Comparison of ENCODE assay signal across 11 cellular contexts in genomic region chr6:39882567-39882953, GRCh38. TPM values are rescaled to one million over a fixed set of nuclear protein-coding genes. Genes with fewer than 3 reads are reported as not detected.
DNase-seq lines count a peak whose midpoint lies in the region; ATAC-seq, FAIRE-seq and TF ChIP-seq lines count a peak whose summit lies in the region.
"Had no signal": no experiment of that assay in that cellular context is flagged by ENCODE, and none has a peak within 500 bp of the region (broad histone marks: within the 10 kb centered on the region; RNA-seq: fewer than 3 reads in every experiment).

No MANE protein-coding gene starts in this region.

- ATAC-seq in pancreas: peak in 3 of 4 donors; percentile 42 to 60 (median 43)
- ATAC-seq in HG03139 (IDR thresholded peaks at IDR 0.05; ENCODE audit: unreplicated experiment): no peak

- H3K4me1 ChIP-seq in pancreas: peaks cover 0 to 5% (median 0%) of the 10 kb centered on the region in 3 donors
- H3K4me1 ChIP-seq: parathyroid adenoma had no signal

- no peaks in the 10 kb centered on the region for H3K27me3 ChIP-seq in AG04450 (ENCODE audit: control insufficient read depth, insufficient read depth, low read length)
- no peaks in the 10 kb centered on the region for H3K27me3 ChIP-seq in pancreas

- H3K27ac ChIP-seq in AG04450 (ENCODE audit: low read depth, low read length) (peak overlapping the region; percentile 95), pancreas (no peak overlapping the region)
- H3K27ac ChIP-seq: parathyroid adenoma had no signal

- 59 to 63% methylated on average over 8 of the region's 8 CpGs for WGBS in pancreas, 2 donors

- intact Hi-C loops in pancreas (cut with DNase I): loop anchor here in 1 of 3 donors (10.0 kb wide), 1 partner anchor 518 kb away; no protein-coding TSS in a partner anchor

- CTCF ChIA-PET in AG04450 (lab: Charles Lee): interaction anchor here (0.5 to 4.0 kb wide), 3 partner anchors 10 to 1181 kb away, joined by 3 to 61 read pairs (median 7); no protein-coding TSS in a partner anchor

- POLR2A ChIA-PET in AG04450 (lab: Yijun Ruan, JAX): interaction anchor here (1.3 to 2.0 kb wide), 4 partner anchors 12 to 91 kb away, joined by 3 to 7 read pairs (median 4); partner anchors contain the start of gene MOCS1

- DNase-seq in AG04450 (ENCODE audit: low read depth, low spot score): peak; percentile 96
- DNase-seq in SW480 (ENCODE audit: low spot score): peak; percentile 27
- peak; percentile 57 for DNase-seq in globus pallidus (ENCODE audit: low spot score)
- peak in 1 of 6 donors; percentile 54 for DNase-seq in pancreas
- no peak for DNase-seq in NCI-H526 (lab: John Stamatoyannopoulos, UW)
- no peak for DNase-seq in GDM1 (lab: John Stamatoyannopoulos, UW)
- DNase-seq in RKO (ENCODE audit: low spot score): no peak
- DNase-seq: effector memory CD4-positive, alpha-beta T cell; NCI-H69 had no signal

- H3K36me3 ChIP-seq in pancreas: no peaks in the 10 kb centered on the region

- H3K9me3 ChIP-seq in AG04450 (ENCODE audit: control insufficient read depth, insufficient read depth, low read length) (no peaks in the 10 kb centered on the region; the same call in 1 of the 2 replicates), pancreas (no peaks in the 10 kb centered on the region)

- FAIRE-seq in pancreas (lab: Jason Lieb, UNC): no peak

- no peak for TF ChIP-seq CTCF in AG04450 (IDR thresholded peaks at IDR 0.05; ENCODE audit: low read depth, low read length)
- TF ChIP-seq CTCF in pancreas (IDR thresholded peaks at IDR 0.05): no peak

- H3K4me3 ChIP-seq in AG04450 (ENCODE audit: low read depth, low read length) (peak overlapping the region; percentile 45), pancreas (no peak overlapping the region)

RNA-seq across cellular contexts. Expression of gene MOCS1, which starts 51.7 kb away (rescaled TPM):
- polyA plus RNA-seq in AG04450 (2011; rRNA removed): 6.1 and 7.6 TPM in 2 replicates
- polyA minus RNA-seq in AG04450 (2011; rRNA and poly(A)+ RNA removed): 14.5 and 16.3 TPM in 2 replicates
- total RNA-seq in pancreas: 10 to 100 TPM in 2 of 6 donors, 1 to 10 TPM in 4; 7.9 to 13.8 (median 8.6) TPM
- 1 to 10 TPM; 6.9 to 8.2 TPM for polyA plus RNA-seq in pancreas

Comparison
In these comparisons a context has a peak if more than half of its experiments do, and no peak if none do; other contexts are left out.
1. DNase-seq: peak in AG04450 (single experiment), SW480 (single experiment) and globus pallidus (single experiment); none in NCI-H526 (0 of 2), GDM1 (single experiment) and RKO (single experiment).